Comparison of ENCODE assay signal across 6 cellular contexts in the genomic region with DNA sequence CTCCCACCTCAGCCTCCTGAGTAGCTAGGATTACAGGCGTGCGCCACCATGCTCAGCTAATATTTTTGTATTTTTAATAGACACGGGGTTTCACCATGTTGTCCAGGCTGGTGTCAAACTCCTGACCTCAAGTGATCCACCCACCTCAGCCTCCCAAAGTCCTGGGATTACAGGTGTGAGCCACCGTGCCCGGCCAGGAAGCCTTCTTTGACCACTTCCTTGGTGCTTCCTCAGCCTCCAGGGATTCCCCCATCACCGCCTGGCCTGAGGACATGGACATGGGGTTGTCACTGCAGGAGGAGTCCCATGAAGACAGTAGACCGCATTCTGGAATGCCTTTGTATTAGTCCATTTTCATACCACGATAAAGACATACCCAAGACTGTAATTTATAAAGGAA. TPM values are rescaled to one million over a fixed set of nuclear protein-coding genes. Genes with fewer than 3 reads are reported as not detected.
"Had no signal": no experiment of that assay in that cellular context is flagged by ENCODE, and none has a peak within 500 bp of the region (broad histone marks: within the 10 kb centered on the region; RNA-seq: fewer than 3 reads in every experiment).

No MANE protein-coding gene starts in this region.

RNA-seq across cellular contexts. Expression of a gene that starts 8.4 kb away (rescaled TPM):
- total RNA-seq: activated B cell treated with CpG ODN at 0.5 μM for 24 hours; activated CD4-positive, alpha-beta memory T cell treated with anti-CD3 and anti-CD28 coated beads for 36 hours; activated CD4-positive, alpha-beta T cell treated with anti-CD3 and anti-CD28 coated beads, Interleukin-2, amount 10 ng/mL, durations not matched to agents 24 days and 14 days; activated CD8-positive, alpha-beta memory T cell treated with anti-CD3 and anti-CD28 coated beads for 36 hours; activated naive CD8-positive, alpha-beta T cell treated with anti-CD3 and anti-CD28 coated beads, Interleukin-2, amount 10 ng/mL, durations not matched to agents 7 days and 5 days; activated T-helper 2 cell treated with anti-CD3 and anti-CD28 coated beads, Interferon-gamma antibody, Interleukin-2, Interleukin-4, amounts not matched to agents 10 μg/mL and 5 μg/mL and 100 μg/mL, durations not matched to agents 14 hours and 24 hours and 36 hours had no signal
